ENCODE assay signal across 8 cellular contexts in the genomic region with DNA sequence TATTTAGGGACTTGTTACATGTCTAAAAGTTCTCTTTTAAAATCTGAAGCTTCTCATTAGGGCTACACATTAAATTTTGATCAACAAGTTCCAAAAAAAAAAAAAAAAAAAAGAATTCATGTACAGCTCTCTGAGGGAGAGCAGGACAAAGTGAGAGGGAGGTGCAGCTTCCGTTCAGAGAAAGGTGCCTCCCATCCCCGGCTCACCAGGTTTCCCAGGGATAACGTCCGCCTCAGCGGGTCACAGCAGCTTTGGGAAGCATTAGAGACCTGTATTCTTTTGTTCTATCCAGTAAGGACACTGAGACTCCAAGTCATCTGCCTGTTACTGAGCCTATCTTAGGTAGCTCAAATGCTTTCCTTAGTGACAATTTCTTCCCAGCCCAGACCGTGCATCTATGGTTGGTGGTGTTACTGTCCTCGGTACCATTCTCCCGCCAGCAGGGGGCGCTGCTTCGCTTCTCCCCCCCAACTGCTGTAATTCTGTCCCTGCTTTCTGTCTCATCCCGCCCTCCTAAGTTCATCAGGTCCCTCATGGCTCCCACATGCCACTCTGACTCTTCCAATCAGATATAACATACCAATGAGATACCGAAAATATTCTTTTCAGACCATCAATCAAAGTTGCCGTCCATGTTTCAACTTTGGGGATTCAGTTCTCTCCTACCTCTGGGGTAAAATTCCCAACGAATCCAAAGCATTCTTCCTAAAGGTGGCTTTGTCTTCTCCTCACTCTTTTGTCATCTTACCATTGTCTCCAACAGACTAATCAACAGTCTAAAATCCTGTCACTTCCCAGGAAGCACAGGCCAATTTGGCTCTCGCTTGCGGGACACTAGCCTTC.
A peak's percentile ranks its signal among the peaks of the same experiment; 100 is the strongest.
DNase-seq lines count a peak whose midpoint lies in the region; ATAC-seq and TF ChIP-seq lines count a peak whose summit lies in the region.

No MANE protein-coding gene starts in this region.

- TF ChIP-seq CTCF in brain microvascular endothelial cell (IDR thresholded peaks at IDR 0.05; ENCODE audit: low read depth, low read length, missing control alignments) = peak; percentile 85

- peaks cover 10% of the 10 kb centered on the region for H3K27me3 Mint-ChIP-seq in T-helper 17 cell

- no peaks in the 10 kb centered on the region for H3K36me3 ChIP-seq in brain microvascular endothelial cell (replicated peaks)

- no peaks in the 10 kb centered on the region for H3K27me3 ChIP-seq in brain microvascular endothelial cell (replicated peaks)

- ATAC-seq in GM21390 (IDR thresholded peaks at IDR 0.05; ENCODE audit: unreplicated experiment) (peak; percentile 81), T-helper 17 cell (peak; percentile 46)

- no peak overlapping the region for H3K4me3 ChIP-seq in brain microvascular endothelial cell (ENCODE audit: low read depth, low read length)

- H3K27ac Mint-ChIP-seq in T-helper 17 cell = no peak overlapping the region

- in situ Hi-C loops in brain microvascular endothelial cell (cut with HindIII; ENCODE audit: low pct_ligation_motif_present, low sequenced_read_pairs) = loop anchor here (25.0 kb wide), 1 partner anchor 407 kb away; no protein-coding TSS in a partner anchor

- no peak overlapping the region for H3K27ac ChIP-seq in brain microvascular endothelial cell

- H3K9me3 ChIP-seq in T-helper 17 cell (ENCODE audit: control insufficient read depth, low read length, poor library complexity, severe bottlenecking) = no peaks in the 10 kb centered on the region

- peaks cover 2% of the 10 kb centered on the region for H3K4me1 Mint-ChIP-seq in T-helper 17 cell

- peak; percentile 63 for DNase-seq in ELR (ENCODE audit: low read depth)
- DNase-seq in HS-27A (ENCODE audit: low read depth) = peak; percentile 23
- DNase-seq in T-helper 17 cell = peak; percentile 9 to 27 (median 11)
- DNase-seq in brain microvascular endothelial cell = peak; percentile 38
- DNase-seq in kidney glomerular epithelial cell (lab: John Stamatoyannopoulos, UW) = peak; percentile 15
- peak; percentile 7 to 11 for DNase-seq in stimulated activated CD8-positive, alpha-beta memory T cell treated with anti-CD3 and anti-CD28 coated beads, Interleukin-15, amount 100 ng/mL, for 48 hours (ENCODE audit: low read depth in 2 of 2)
- no peak for DNase-seq in effector CD8-positive, alpha-beta T cell (lab: John Stamatoyannopoulos, UW)

- H3K36me3 Mint-ChIP-seq in T-helper 17 cell (ENCODE audit: low read depth) = no peaks in the 10 kb centered on the region

- H3K4me3 Mint-ChIP-seq in T-helper 17 cell = no peak overlapping the region
